ENCODE assay signal across 9 cellular contexts in the genomic region with DNA sequence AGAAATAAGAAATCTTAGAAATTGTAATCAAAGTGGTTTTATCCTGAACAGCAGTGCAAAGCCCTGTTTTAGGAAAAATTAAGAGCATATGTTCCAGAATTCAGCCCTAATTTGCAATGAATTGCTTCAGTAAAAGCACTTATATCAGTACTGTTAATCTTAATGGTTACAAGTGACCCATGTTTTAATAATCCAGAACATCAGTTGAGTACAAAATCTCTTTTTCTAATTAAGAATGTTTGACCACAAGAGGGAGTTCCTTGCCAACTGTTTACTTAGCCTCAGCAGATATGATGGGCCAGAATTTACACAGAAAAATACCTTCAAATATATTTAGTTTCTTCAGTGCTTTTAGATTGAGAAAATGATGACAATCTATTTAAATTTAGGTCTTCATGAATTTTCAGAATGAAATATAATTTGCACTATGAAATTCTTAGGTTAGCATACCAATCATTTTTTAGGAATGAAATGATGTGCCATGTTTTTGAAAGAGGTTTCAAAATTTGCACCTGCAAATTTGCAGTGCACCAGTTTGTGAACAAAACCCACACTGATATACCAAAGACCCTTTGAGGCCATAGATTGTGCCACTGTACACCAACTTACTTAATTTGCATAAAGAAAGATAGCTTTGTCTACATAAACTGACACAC.
A peak's percentile ranks its signal among the peaks of the same experiment; 100 is the strongest.
DNase-seq lines count a peak whose midpoint lies in the region; ATAC-seq and TF ChIP-seq lines count a peak whose summit lies in the region.
"Had no signal": no experiment of that assay in that cellular context is flagged by ENCODE, and none has a peak within 500 bp of the region (broad histone marks: within the 10 kb centered on the region; RNA-seq: fewer than 3 reads in every experiment).

No MANE protein-coding gene starts in this region.

- no peaks in the 10 kb centered on the region for H3K27me3 ChIP-seq in psoas muscle (ENCODE audit: insufficient read depth in 3 of 3, low read length in 2 of 3)
- H3K27me3 ChIP-seq: BLaER1 treated with 17β-estradiol and CSF1 and Interleukin-3, amounts not matched to agents 10 nM and 100 nM had no signal

- TF ChIP-seq CTCF in psoas muscle (IDR thresholded peaks at IDR 0.05), result no peak

- no peaks in the 10 kb centered on the region for H3K4me1 ChIP-seq in psoas muscle
- H3K4me1 ChIP-seq: BLaER1 treated with 17β-estradiol and CSF1 and Interleukin-3, amounts not matched to agents 10 nM and 100 nM had no signal

- DNase-seq in NCI-H1105 treated with DMSO at 0.1 percent for 48 hours (lab: John Stamatoyannopoulos, UW), result peak; percentile 18
- DNase-seq in NCI-H1105 (lab: John Stamatoyannopoulos, UW), result no peak
- peak; percentile 45 for DNase-seq in LHCN-M2 (ENCODE audit: low read depth)
- DNase-seq in astrocyte of the hippocampus (ENCODE audit: low read depth, low spot score), result peak; percentile 58
- peak; percentile 45 for DNase-seq in medulla oblongata (ENCODE audit: extremely low spot score)
- no peak for DNase-seq in stimulated activated CD4-positive, alpha-beta T cell treated with anti-CD3 and anti-CD28 coated beads, Interleukin-2, amount 100 ng/mL, for 24 hours
- DNase-seq in stimulated activated CD4-positive, alpha-beta T cell treated with anti-CD3 and anti-CD28 coated beads, Interleukin-12 subunit alpha, Interleukin-12 subunit beta, amount 100 ng/mL, for 4 hours, result no peak
- no peak for DNase-seq in psoas muscle

- ATAC-seq in psoas muscle, result no peak

- H3K9me3 ChIP-seq in psoas muscle, result no peaks in the 10 kb centered on the region
- H3K9me3 ChIP-seq: BLaER1 treated with 17β-estradiol and CSF1 and Interleukin-3, amounts not matched to agents 10 nM and 100 nM had no signal

- intact Hi-C loops in psoas muscle (cut with DNase I), result no loop called here

- no peak overlapping the region for H3K27ac ChIP-seq in psoas muscle
- H3K27ac ChIP-seq: BLaER1 treated with 17β-estradiol and CSF1 and Interleukin-3, amounts not matched to agents 10 nM and 100 nM had no signal

- no peaks in the 10 kb centered on the region for H3K36me3 ChIP-seq in psoas muscle (ENCODE audit: insufficient read depth in 1 of 2, low read depth in 1 of 2)
- H3K36me3 ChIP-seq: BLaER1 treated with 17β-estradiol and CSF1 and Interleukin-3, amounts not matched to agents 10 nM and 100 nM had no signal

- no peak overlapping the region for H3K4me3 ChIP-seq in psoas muscle
- H3K4me3 ChIP-seq: BLaER1 treated with 17β-estradiol and CSF1 and Interleukin-3, amounts not matched to agents 10 nM and 100 nM had no signal

Comparison
In these comparisons a context has a peak if more than half of its experiments do, and no peak if none do; other contexts are left out.
1. DNase-seq: peak in NCI-H1105 treated with DMSO at 0.1 percent for 48 hours (single experiment), LHCN-M2 (single experiment), astrocyte of the hippocampus (single experiment) and medulla oblongata (single experiment); none in NCI-H1105 (single experiment), stimulated activated CD4-positive, alpha-beta T cell treated with anti-CD3 and anti-CD28 coated beads, Interleukin-2, amount 100 ng/mL, for 24 hours (0 of 2), stimulated activated CD4-positive, alpha-beta T cell treated with anti-CD3 and anti-CD28 coated beads, Interleukin-12 subunit alpha, Interleukin-12 subunit beta, amount 100 ng/mL, for 4 hours (single experiment) and psoas muscle (0 of 2).